Comparison of ENCODE assay signal across 2 cellular contexts in the genomic region with DNA sequence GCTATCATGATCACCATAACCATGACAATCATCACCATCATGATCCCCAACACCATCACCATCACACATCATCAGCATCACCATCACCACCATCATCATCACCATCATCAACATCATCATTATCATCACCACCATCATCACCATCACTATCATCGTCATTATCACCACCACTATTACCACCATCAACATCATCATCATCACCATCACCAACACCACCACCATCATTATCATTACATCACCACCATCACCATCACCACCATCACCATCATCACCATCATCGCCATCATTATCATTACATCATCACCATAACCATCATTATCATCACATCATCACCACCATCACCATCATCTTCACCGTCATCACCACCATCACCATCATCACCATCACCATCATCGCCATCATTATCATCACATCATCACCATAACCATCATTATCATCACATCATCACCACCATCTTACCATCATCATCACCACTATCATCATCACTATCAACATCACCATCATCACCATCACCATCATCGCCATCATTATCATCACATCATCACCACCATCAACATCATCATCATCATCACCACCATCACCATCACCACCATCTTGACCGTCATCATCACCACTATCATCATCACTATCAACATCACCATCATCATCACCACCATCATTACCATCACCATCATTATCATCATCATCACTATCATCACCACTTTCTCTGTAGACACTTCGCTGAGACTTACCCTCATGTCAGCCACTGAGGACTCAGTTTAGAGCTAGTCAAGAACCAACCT.
TF ChIP-seq lines count a peak whose summit lies in the region.

No MANE protein-coding gene starts in this region.

TF ChIP-seq in endothelial cell of umbilical vein, 7 proteins besides CTCF, POLR2A, EP300 and RAD21 (continued from another document):
- TF ChIP-seq, protein P1, sequence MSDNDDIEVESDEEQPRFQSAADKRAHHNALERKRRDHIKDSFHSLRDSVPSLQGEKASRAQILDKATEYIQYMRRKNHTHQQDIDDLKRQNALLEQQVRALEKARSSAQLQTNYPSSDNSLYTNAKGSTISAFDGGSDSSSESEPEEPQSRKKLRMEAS (IDR thresholded peaks at IDR 0.05; ENCODE audit: insufficient read depth, insufficient read length), result no peak
- TF ChIP-seq EZH2 (IDR thresholded peaks at IDR 0.05; ENCODE audit: borderline replicate concordance, low read depth, low read length, severe bottlenecking) (no peak), MYC (IDR thresholded peaks at IDR 0.05; ENCODE audit: low read depth, low read length) (no peak)

TF ChIP-seq in HEK293T, 16 proteins besides CTCF, POLR2A, EP300 and RAD21 (continued from another document):
- TF ChIP-seq BHLHE40 (IDR thresholded peaks at IDR 0.05; ENCODE audit: borderline replicate concordance), result no peak
- no peak for TF ChIP-seq CTBP1 (IDR thresholded peaks at IDR 0.05; ENCODE audit: borderline replicate concordance)
- no peak for TF ChIP-seq FOXM1 (IDR thresholded peaks at IDR 0.05; ENCODE audit: borderline replicate concordance)
- TF ChIP-seq ELF4 (IDR thresholded peaks at IDR 0.05), result no peak
- no peak for TF ChIP-seq ZNF384 (IDR thresholded peaks at IDR 0.05)
- no peak for TF ChIP-seq FOXA1 (IDR thresholded peaks at IDR 0.05)
- TF ChIP-seq, protein P2, sequence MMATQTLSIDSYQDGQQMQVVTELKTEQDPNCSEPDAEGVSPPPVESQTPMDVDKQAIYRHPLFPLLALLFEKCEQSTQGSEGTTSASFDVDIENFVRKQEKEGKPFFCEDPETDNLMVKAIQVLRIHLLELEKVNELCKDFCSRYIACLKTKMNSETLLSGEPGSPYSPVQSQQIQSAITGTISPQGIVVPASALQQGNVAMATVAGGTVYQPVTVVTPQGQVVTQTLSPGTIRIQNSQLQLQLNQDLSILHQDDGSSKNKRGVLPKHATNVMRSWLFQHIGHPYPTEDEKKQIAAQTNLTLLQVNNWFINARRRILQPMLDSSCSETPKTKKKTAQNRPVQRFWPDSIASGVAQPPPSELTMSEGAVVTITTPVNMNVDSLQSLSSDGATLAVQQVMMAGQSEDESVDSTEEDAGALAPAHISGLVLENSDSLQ (IDR thresholded peaks at IDR 0.05), result no peak
- TF ChIP-seq LEF1 (IDR thresholded peaks at IDR 0.05; ENCODE audit: borderline replicate concordance), result no peak
- TF ChIP-seq SP1 (IDR thresholded peaks at IDR 0.05), result no peak
- no peak for TF ChIP-seq L3MBTL2 (conservative IDR thresholded peaks at IDR 0.05)
